In the genomic region with DNA sequence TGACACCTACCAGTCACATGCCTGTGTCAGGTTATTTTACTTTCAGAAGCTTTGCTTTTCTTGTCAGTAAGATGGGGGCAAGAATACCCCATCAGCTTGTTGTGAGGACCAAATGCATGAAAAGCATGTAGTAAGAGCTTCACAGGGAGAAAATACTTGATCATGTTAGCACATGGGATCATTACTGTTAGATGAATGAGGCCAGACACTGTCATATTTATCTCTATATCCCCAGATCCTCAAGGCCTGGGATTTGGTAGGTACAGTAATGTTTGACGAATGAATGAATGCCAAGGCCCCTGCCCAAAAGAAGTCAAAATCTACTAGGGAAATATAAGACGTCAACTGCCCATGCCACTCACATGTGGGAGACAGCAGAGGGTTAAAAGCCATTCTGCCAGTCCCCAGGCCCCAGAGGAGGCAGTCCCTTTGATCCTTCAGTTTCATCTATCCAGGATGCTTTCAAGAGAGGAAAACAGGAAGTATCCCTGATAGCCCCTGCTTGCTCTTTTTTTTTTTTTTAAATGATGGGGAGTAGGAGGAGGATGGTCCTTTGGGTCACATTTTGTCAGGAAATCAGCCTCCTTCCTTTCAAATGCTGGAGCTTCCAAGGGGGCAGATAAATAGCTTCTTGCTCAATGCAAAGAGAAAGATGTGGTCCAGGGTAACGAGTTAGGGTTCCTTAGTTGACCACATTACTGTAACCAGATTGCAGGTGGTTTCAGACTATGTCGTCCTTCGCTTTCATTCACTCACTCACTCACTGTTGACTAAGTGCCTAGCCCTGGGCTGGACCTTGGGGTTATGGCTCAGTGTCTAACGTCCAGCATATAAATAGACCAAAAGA, we compare ENCODE assay signal across 14 cellular contexts.
DNase-seq lines count a peak whose midpoint lies in the region; ATAC-seq, FAIRE-seq and TF ChIP-seq lines count a peak whose summit lies in the region.
"Had no signal": no experiment of that assay in that cellular context is flagged by ENCODE, and none has a peak within 500 bp of the region (broad histone marks: within the 10 kb centered on the region; RNA-seq: fewer than 3 reads in every experiment).

No MANE protein-coding gene starts in this region.

- H3K9me3 Mint-ChIP-seq in activated T-helper 1 cell treated with anti-CD3 and anti-CD28 coated beads, Interleukin-12 subunit alpha, Interleukin-12 subunit beta, Interleukin-2, Interleukin-4 antibody, amounts not matched to agents 30 ng/mL and 10 ng/mL and 1 ng/mL, durations not matched to agents 14 hours and 24 hours and 36 hours, result no peaks in the 10 kb centered on the region
- H3K9me3 Mint-ChIP-seq: activated naive CD8-positive, alpha-beta T cell treated with anti-CD3 and anti-CD28 coated beads, Interleukin-2, amount 10 ng/mL, durations not matched to agents 7 days and 5 days; CD8-positive, alpha-beta memory T cell had no signal

- intact Hi-C loops in HCT116 (cut with micrococcal nuclease), result no loop called here
- intact Hi-C loops in activated T-helper 1 cell treated with anti-CD3 and anti-CD28 coated beads, Interleukin-12 subunit alpha, Interleukin-12 subunit beta, Interleukin-2, Interleukin-4 antibody, amounts not matched to agents 30 ng/mL and 10 ng/mL and 1 ng/mL, durations not matched to agents 14 hours and 24 hours and 36 hours (cut with micrococcal nuclease), result loop anchor here (5.0 kb wide), 3 partner anchors 32 to 193 kb away; no protein-coding TSS in a partner anchor

- ATAC-seq in HCT116 (no peak), HG03196 (IDR thresholded peaks at IDR 0.05; ENCODE audit: unreplicated experiment) (no peak)

- H3K9me3 ChIP-seq in BLaER1 (no peaks in the 10 kb centered on the region), HCT116 (ENCODE audit: control insufficient read depth in 1 of 2, insufficient read depth in 1 of 2, low read depth in 1 of 2, low read length in 2 of 2) (no peaks in the 10 kb centered on the region), mucosa of stomach (ENCODE audit: control insufficient read depth, low read length) (no peaks in the 10 kb centered on the region)
- H3K9me3 ChIP-seq: right atrium auricular region had no signal

- peak overlapping the region; percentile 95 for H3K4me2 ChIP-seq in BLaER1
- peak overlapping the region; percentile 83; the same call in 1 of the 2 replicates for H3K4me2 ChIP-seq in HCT116 (ENCODE audit: low read length)

- POLR2A ChIA-PET in HCT116 (lab: Charles Lee), result no interaction called here

- TF ChIP-seq POLR2A in HCT116 (IDR thresholded peaks at IDR 0.05; ENCODE audit: borderline replicate concordance, extremely low read depth, insufficient read depth, insufficient read length), result no peak

- H3K79me2 ChIP-seq in HCT116 (ENCODE audit: insufficient read depth, low read length), result no peaks in the 10 kb centered on the region

- H3K27me3 ChIP-seq in BLaER1, result no peaks in the 10 kb centered on the region
- no peaks in the 10 kb centered on the region for H3K27me3 ChIP-seq in HCT116 (ENCODE audit: insufficient read depth, low read length)
- H3K27me3 ChIP-seq in mucosa of stomach (ENCODE audit: control insufficient read depth, insufficient read depth, low read length), result no peaks in the 10 kb centered on the region
- H3K27me3 ChIP-seq: right atrium auricular region had no signal

- DNase-seq in HCT116 (ENCODE audit: low read depth, low spot score) (no peak), NCI-H2107 treated with DMSO at 0.1 percent for 48 hours (lab: John Stamatoyannopoulos, UW; ENCODE audit: unreplicated experiment) (no peak), cerebellar nuclear complex (lab: John Stamatoyannopoulos, UW) (no peak), frontal cortex (ENCODE audit: low spot score in 2 of 2) (no peak)
- DNase-seq in activated T-helper 1 cell treated with anti-CD3 and anti-CD28 coated beads, Interleukin-12 subunit alpha, Interleukin-12 subunit beta, Interleukin-2, Interleukin-4 antibody, amounts not matched to agents 30 ng/mL and 10 ng/mL and 1 ng/mL, durations not matched to agents 14 hours and 24 hours and 36 hours (ENCODE audit: low spot score), result no peak
- DNase-seq: activated naive CD8-positive, alpha-beta T cell treated with anti-CD3 and anti-CD28 coated beads, Interleukin-2, amount 10 ng/mL, durations not matched to agents 7 days and 5 days; CD8-positive, alpha-beta memory T cell; Kasumi-1; SW 1271 had no signal

- no peaks in the 10 kb centered on the region for H3K9me2 ChIP-seq in HCT116 (ENCODE audit: insufficient read depth)

- H3K36me3 ChIP-seq in BLaER1 (no peaks in the 10 kb centered on the region), HCT116 (ENCODE audit: control insufficient read depth in 1 of 2, insufficient read depth in 2 of 2, low read length in 2 of 2) (no peaks in the 10 kb centered on the region), mucosa of stomach (ENCODE audit: control insufficient read depth, insufficient read depth, low read length) (no peaks in the 10 kb centered on the region)
- H3K36me3 ChIP-seq: right atrium auricular region had no signal

- H3K9ac ChIP-seq in BLaER1 (no peak overlapping the region), HCT116 (ENCODE audit: low read length) (no peak overlapping the region), mucosa of stomach (ENCODE audit: low read length) (peak overlapping the region; percentile 83)

- H3K27ac ChIP-seq in BLaER1 (no peak overlapping the region; the same call in 1 of the 2 replicates), HCT116 (ENCODE audit: low read depth, low read length) (no peak overlapping the region)

- H3K27me3 Mint-ChIP-seq in activated T-helper 1 cell treated with anti-CD3 and anti-CD28 coated beads, Interleukin-12 subunit alpha, Interleukin-12 subunit beta, Interleukin-2, Interleukin-4 antibody, amounts not matched to agents 30 ng/mL and 10 ng/mL and 1 ng/mL, durations not matched to agents 14 hours and 24 hours and 36 hours (ENCODE audit: insufficient read depth), result no peaks in the 10 kb centered on the region
- H3K27me3 Mint-ChIP-seq: activated naive CD8-positive, alpha-beta T cell treated with anti-CD3 and anti-CD28 coated beads, Interleukin-2, amount 10 ng/mL, durations not matched to agents 7 days and 5 days had no signal

- no peak overlapping the region for H3K4me3 Mint-ChIP-seq in activated T-helper 1 cell treated with anti-CD3 and anti-CD28 coated beads, Interleukin-12 subunit alpha, Interleukin-12 subunit beta, Interleukin-2, Interleukin-4 antibody, amounts not matched to agents 30 ng/mL and 10 ng/mL and 1 ng/mL, durations not matched to agents 14 hours and 24 hours and 36 hours
- H3K4me3 Mint-ChIP-seq: activated naive CD8-positive, alpha-beta T cell treated with anti-CD3 and anti-CD28 coated beads, Interleukin-2, amount 10 ng/mL, durations not matched to agents 7 days and 5 days had no signal

- H3K4me1 Mint-ChIP-seq in activated T-helper 1 cell treated with anti-CD3 and anti-CD28 coated beads, Interleukin-12 subunit alpha, Interleukin-12 subunit beta, Interleukin-2, Interleukin-4 antibody, amounts not matched to agents 30 ng/mL and 10 ng/mL and 1 ng/mL, durations not matched to agents 14 hours and 24 hours and 36 hours (ENCODE audit: low read depth), result peaks cover 72% of the 10 kb centered on the region

- H4K20me1 ChIP-seq in BLaER1, result no peaks in the 10 kb centered on the region
- H4K20me1 ChIP-seq in HCT116 (ENCODE audit: insufficient read depth), result no peaks in the 10 kb centered on the region

- no peak overlapping the region for H3K4me3 ChIP-seq in BLaER1
- H3K4me3 ChIP-seq in HCT116 (replicated peaks in 1 of 2; ENCODE audit: low read depth in 1 of 2, low read length in 2 of 2), result no peak overlapping the region
- H3K4me3 ChIP-seq in mucosa of stomach (ENCODE audit: low read length), result no peak overlapping the region
- H3K4me3 ChIP-seq: right atrium auricular region had no signal

- FAIRE-seq in frontal cortex (lab: Jason Lieb, UNC), result no peak
- FAIRE-seq: GM19239 had no signal

- RAD21 ChIA-PET in HCT116 (lab: Charles Lee; ENCODE audit: low non-redundant PET in 1 of 2, low total read pairs in 2 of 2, uncharacterized antibody in 2 of 2, unreplicated experiment in 2 of 2), result no interaction called here

- peak overlapping the region; percentile 41 for H3K27ac Mint-ChIP-seq in activated T-helper 1 cell treated with anti-CD3 and anti-CD28 coated beads, Interleukin-12 subunit alpha, Interleukin-12 subunit beta, Interleukin-2, Interleukin-4 antibody, amounts not matched to agents 30 ng/mL and 10 ng/mL and 1 ng/mL, durations not matched to agents 14 hours and 24 hours and 36 hours
- H3K27ac Mint-ChIP-seq: activated naive CD8-positive, alpha-beta T cell treated with anti-CD3 and anti-CD28 coated beads, Interleukin-2, amount 10 ng/mL, durations not matched to agents 7 days and 5 days had no signal

- H2AFZ ChIP-seq in HCT116 (ENCODE audit: low read depth, low read length, poor library complexity, severe bottlenecking), result peak overlapping the region; percentile 27

- CTCF ChIA-PET in HCT116 (lab: Charles Lee), result no interaction called here

- H3K36me3 Mint-ChIP-seq in activated T-helper 1 cell treated with anti-CD3 and anti-CD28 coated beads, Interleukin-12 subunit alpha, Interleukin-12 subunit beta, Interleukin-2, Interleukin-4 antibody, amounts not matched to agents 30 ng/mL and 10 ng/mL and 1 ng/mL, durations not matched to agents 14 hours and 24 hours and 36 hours (ENCODE audit: low read depth), result no peaks in the 10 kb centered on the region
- H3K36me3 Mint-ChIP-seq: activated naive CD8-positive, alpha-beta T cell treated with anti-CD3 and anti-CD28 coated beads, Interleukin-2, amount 10 ng/mL, durations not matched to agents 7 days and 5 days; CD8-positive, alpha-beta memory T cell had no signal

- H3K4me1 ChIP-seq in BLaER1, result peaks cover 65% of the 10 kb centered on the region
- H3K4me1 ChIP-seq in HCT116 (ENCODE audit: control insufficient read depth in 1 of 2, insufficient read depth in 2 of 2, low read length in 2 of 2), result peaks cover 29 to 34% of the 10 kb centered on the region in 2 experiments
- H3K4me1 ChIP-seq in mucosa of stomach (ENCODE audit: control insufficient read depth, insufficient read depth, low read length), result peaks cover 48% of the 10 kb centered on the region

- no peak for TF ChIP-seq CTCF in HCT116 (IDR thresholded peaks at IDR 0.05 in 2 of 3, conservative IDR thresholded peaks at IDR 0.05 in 1 of 3; ENCODE audit: borderline replicate concordance in 1 of 3, insufficient read depth in 1 of 3, low read depth in 2 of 3, low read length in 2 of 3)

- no TSS peak for BruUV-seq in HCT116 (replicated peaks; lab: Mats Ljungman, UMichigan)

- no peak for TF ChIP-seq RAD21 in HCT116 (IDR thresholded peaks at IDR 0.05; ENCODE audit: low read depth)

TF ChIP-seq in HCT116, 20 proteins besides CTCF, POLR2A, EP300 and RAD21:
- TF ChIP-seq TCF7L2 (IDR thresholded peaks at IDR 0.05; ENCODE audit: borderline replicate concordance, extremely low read depth, insufficient read depth, insufficient read length) (peak; percentile 10), CBX3 (IDR thresholded peaks at IDR 0.05; ENCODE audit: low read depth) (no peak), JUND (IDR thresholded peaks at IDR 0.05) (no peak), ZNF274 (IDR thresholded peaks at IDR 0.05; ENCODE audit: low read depth, low read length) (no peak), CEBPB (IDR thresholded peaks at IDR 0.05; ENCODE audit: low read depth) (no peak), SIN3A (IDR thresholded peaks at IDR 0.05; ENCODE audit: low read depth) (no peak)
